Comparison of ENCODE assay signal across 15 cellular contexts in the genomic region with DNA sequence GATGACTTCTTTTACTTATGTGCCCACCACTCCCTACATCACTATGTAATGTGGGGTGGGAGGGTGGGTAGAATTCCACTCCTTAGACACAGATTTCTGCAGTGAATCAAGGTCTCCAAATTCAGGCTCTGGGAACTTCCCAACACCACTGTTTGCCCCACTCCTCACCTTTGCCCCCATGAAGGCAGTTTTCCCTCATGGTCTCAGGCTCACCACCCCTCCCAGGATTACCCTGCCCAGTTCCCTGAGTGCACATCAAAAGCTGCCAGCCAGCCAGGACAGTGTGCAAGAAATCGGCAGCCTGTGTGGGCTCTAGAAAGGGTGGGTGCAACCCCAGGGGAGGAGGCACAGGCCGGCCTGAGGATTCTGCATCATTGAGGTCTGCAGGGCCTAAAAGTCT. TPM values are rescaled to one million over a fixed set of nuclear protein-coding genes. Genes with fewer than 3 reads are reported as not detected.
DNase-seq lines count a peak whose midpoint lies in the region; ATAC-seq and TF ChIP-seq lines count a peak whose summit lies in the region.
"Had no signal": no experiment of that assay in that cellular context is flagged by ENCODE, and none has a peak within 500 bp of the region (broad histone marks: within the 10 kb centered on the region; RNA-seq: fewer than 3 reads in every experiment).

No MANE protein-coding gene starts in this region.

- H3K36me3 ChIP-seq in HEK293 (ENCODE audit: control insufficient read depth in 2 of 2, insufficient read depth in 1 of 2, low read length in 2 of 2) = peaks cover 27 to 28% of the 10 kb centered on the region in 2 experiments; a peak in 2 of 3 replicates
- peaks cover 0 to 21% of the 10 kb centered on the region in 2 donors for H3K36me3 ChIP-seq in neuronal stem cell (replicated peaks in 1 of 2; ENCODE audit: control insufficient read depth in 2 of 2, insufficient read depth in 2 of 2, low read length in 2 of 2)
- H3K36me3 ChIP-seq in body of pancreas (replicated peaks in 1 of 2; ENCODE audit: insufficient read depth in 1 of 2, low read depth in 2 of 2) = no peaks in the 10 kb centered on the region

- no peak overlapping the region for H4K8ac ChIP-seq in neuronal stem cell (ENCODE audit: low read depth, low read length)

- H3K27ac ChIP-seq in HEK293 (ENCODE audit: extremely low read depth, low read depth, low read length) = no peak overlapping the region
- no peak overlapping the region for H3K27ac ChIP-seq in neuronal stem cell (replicated peaks; ENCODE audit: low read length)
- no peak overlapping the region for H3K27ac ChIP-seq in body of pancreas

- CTCF ChIA-PET in HEK293 (lab: Yijun Ruan, JAX) = interaction anchor here (0.6 kb wide), 1 partner anchor 30 kb away, joined by 3 read pairs; no protein-coding TSS in a partner anchor

- H2BK5ac ChIP-seq in neuronal stem cell (ENCODE audit: low read length) = no peak overlapping the region

- H3K4me1 ChIP-seq in HEK293 (ENCODE audit: control insufficient read depth, insufficient read depth, low read length) (no peaks in the 10 kb centered on the region), neuronal stem cell (ENCODE audit: control insufficient read depth in 2 of 2, insufficient read depth in 1 of 2, low read depth in 1 of 2, low read length in 2 of 2) (no peaks in the 10 kb centered on the region), body of pancreas (no peaks in the 10 kb centered on the region)

- H4K91ac ChIP-seq in neuronal stem cell (ENCODE audit: low read depth, low read length, poor library complexity) = no peak overlapping the region

- ATAC-seq in body of pancreas = no peak
- ATAC-seq: GM23338 had no signal

- H2BK15ac ChIP-seq in neuronal stem cell (ENCODE audit: low read length) = no peak overlapping the region

- peaks cover 6% of the 10 kb centered on the region for H3K36me3 Mint-ChIP-seq in chondrocyte (ENCODE audit: low read depth)

- H2BK12ac ChIP-seq in neuronal stem cell (ENCODE audit: low read length) = no peak overlapping the region

- no peak for TF ChIP-seq CTCF in HEK293 (tag by site-specific recombination; IDR thresholded peaks at IDR 0.05)
- TF ChIP-seq CTCF in chondrocyte (IDR thresholded peaks at IDR 0.05) = no peak
- TF ChIP-seq CTCF in body of pancreas (IDR thresholded peaks at IDR 0.05) = no peak

- no peak overlapping the region for H3K27ac Mint-ChIP-seq in chondrocyte (ENCODE audit: unreplicated experiment)
- H3K27ac Mint-ChIP-seq: GM23338 had no signal

- no peaks in the 10 kb centered on the region for H3K79me1 ChIP-seq in neuronal stem cell (ENCODE audit: low read depth, low read length)

- H3K4me3 ChIP-seq in HEK293 (ENCODE audit: low read depth, low read length) (no peak overlapping the region), neuronal stem cell (ENCODE audit: low read length in 2 of 2) (no peak overlapping the region), body of pancreas (no peak overlapping the region)
- H3K4me3 ChIP-seq: GM23338 had no signal

- H3K9ac ChIP-seq in neuronal stem cell (ENCODE audit: low read depth, low read length, poor library complexity) = no peak overlapping the region

- H3K18ac ChIP-seq in neuronal stem cell (ENCODE audit: low read length) = no peak overlapping the region

- DNase-seq in chondrocyte (ENCODE audit: low spot score) = peak; percentile 28
- no peak for DNase-seq in neuronal stem cell (ENCODE audit: low spot score)
- DNase-seq in HT-29 (ENCODE audit: low spot score) = no peak
- no peak for DNase-seq in NCI-H510A treated with DMSO at 0.1 percent for 48 hours (lab: John Stamatoyannopoulos, UW)
- no peak for DNase-seq in body of pancreas
- DNase-seq: C1 segment of cervical spinal cord; Calu3; CD4-positive, alpha-beta memory T cell; COR-L47; DMS53; DMS79 treated with DMSO at 0.1 percent for 48 hours; GF-D8; HCEC 1CT had no signal

- H3K4me1 Mint-ChIP-seq in chondrocyte (ENCODE audit: low read depth) = peaks cover 2% of the 10 kb centered on the region
- H3K4me1 Mint-ChIP-seq: GM23338 had no signal

- intact Hi-C loops in body of pancreas (cut with DNase I) = no loop called here

- H3K27me3 ChIP-seq in neuronal stem cell (ENCODE audit: control insufficient read depth in 3 of 3, insufficient read depth in 3 of 3, low read depth in 1 of 3, low read length in 3 of 3) (no peaks in the 10 kb centered on the region), body of pancreas (no peaks in the 10 kb centered on the region)

- H3K4ac ChIP-seq in neuronal stem cell (ENCODE audit: low read length) = no peak overlapping the region

- no peak overlapping the region for H3K4me2 ChIP-seq in neuronal stem cell (ENCODE audit: insufficient read depth, low read length, poor library complexity, severe bottlenecking)
- H3K4me2 ChIP-seq: GM23338 had no signal

- H2AFZ ChIP-seq in neuronal stem cell (ENCODE audit: low read length) = no peak overlapping the region
- H2AFZ ChIP-seq: GM23338 had no signal

- no peaks in the 10 kb centered on the region for H3K27me3 Mint-ChIP-seq in chondrocyte (ENCODE audit: low read depth)
- H3K27me3 Mint-ChIP-seq: CD4-positive, alpha-beta memory T cell had no signal

- no peak overlapping the region for H2AK5ac ChIP-seq in neuronal stem cell (ENCODE audit: low read depth, low read length)

- POLR2A ChIA-PET in HEK293 (lab: Yijun Ruan, JAX) = no interaction called here

- TF ChIP-seq POLR2A in body of pancreas (IDR thresholded peaks at IDR 0.05) = no peak

- no peaks in the 10 kb centered on the region for H3K9me3 Mint-ChIP-seq in chondrocyte (ENCODE audit: low read depth)
- H3K9me3 Mint-ChIP-seq: CD4-positive, alpha-beta memory T cell; GM23338 had no signal

- no peak overlapping the region for H3K4me3 Mint-ChIP-seq in chondrocyte (ENCODE audit: unreplicated experiment)
- H3K4me3 Mint-ChIP-seq: CD4-positive, alpha-beta memory T cell; GM23338 had no signal

- no CpG with 5 or more reads among the region's 2 CpGs for WGBS in neuronal stem cell (ENCODE audit: extremely low coverage in 2 of 2, insufficient read length in 2 of 2, insufficient replicate concordance in 1 of 2), 2 donors
- WGBS in body of pancreas, 2 donors = 86 to 94% methylated on average over 1 to 2 of the region's 2 CpGs

- no peak overlapping the region for H3K14ac ChIP-seq in neuronal stem cell (ENCODE audit: low read length)

- no peaks in the 10 kb centered on the region for H3K9me3 ChIP-seq in HEK293 (ENCODE audit: control insufficient read depth, insufficient read depth, low read depth, low read length)
- H3K9me3 ChIP-seq in neuronal stem cell (replicated peaks in 1 of 2; ENCODE audit: control insufficient read depth in 2 of 2, insufficient read depth in 1 of 2, low read depth in 1 of 2, low read length in 2 of 2) = no peaks in the 10 kb centered on the region
- H3K9me3 ChIP-seq in body of pancreas = no peaks in the 10 kb centered on the region

- H2BK120ac ChIP-seq in neuronal stem cell (ENCODE audit: low read depth, low read length) = no peak overlapping the region

- peak overlapping the region; percentile 6 for H3K23ac ChIP-seq in neuronal stem cell (ENCODE audit: low read depth, low read length, poor library complexity)

TF ChIP-seq in HEK293, 187 proteins besides CTCF, POLR2A, EP300 and RAD21:
- TF ChIP-seq GLIS1 (tag by site-specific recombination; IDR thresholded peaks at IDR 0.05) (peak; percentile 21; the same call in 1 of the 2 replicates), ZNF776 (tag by site-specific recombination; IDR thresholded peaks at IDR 0.05; ENCODE audit: borderline replicate concordance) (no peak)

RNA-seq across cellular contexts. Expression of a gene that starts 14.8 kb away (rescaled TPM):
- total RNA-seq in chondrocyte (48.6 to 55.0 TPM (median 50.1 TPM) in 3 replicates), body of pancreas (10 to 100 TPM; 85.4 to 89.7 TPM)
- 27.0 TPM for polyA plus RNA-seq in neuronal stem cell (2013, experiment 1 of 2)
- 26.9 TPM for polyA plus RNA-seq in neuronal stem cell (2013, experiment 2 of 2)
- total RNA-seq in HT-29 (2014; rRNA removed; shearing (Covaris generic)) = 27.6 and 28.2 TPM in 2 replicates

RNA-seq across cellular contexts. Expression of a gene that starts 32.8 kb away (rescaled TPM):
- 7.6 to 11.2 TPM (median 9.7 TPM) in 3 replicates for total RNA-seq in chondrocyte
- 19.2 TPM for polyA plus RNA-seq in neuronal stem cell (2013, experiment 1 of 2)
- 18.7 TPM for polyA plus RNA-seq in neuronal stem cell (2013, experiment 2 of 2)
- 10.5 and 11.9 TPM in 2 replicates for total RNA-seq in HT-29 (2014; rRNA removed; shearing (Covaris generic))
- 1 to 10 TPM in 1 of 2 donors, not detected in 1; 4.2 TPM for total RNA-seq in body of pancreas
